In genomic region chr9:130513094-130513493, GRCh38 we compare ENCODE assay signal across 8 cellular contexts.
"Had no signal": no experiment of that assay in that cellular context is flagged by ENCODE, and none has a peak within 500 bp of the region (broad histone marks: within the 10 kb centered on the region; RNA-seq: fewer than 3 reads in every experiment).

No MANE protein-coding gene starts in this region.

- H3K27ac Mint-ChIP-seq: HFFc6 had no signal

- H3K27ac ChIP-seq: GM23248, HL-60 had no signal

- H3K4me3 ChIP-seq: GM23248, HAP-1 had no signal

- H3K4me3 Mint-ChIP-seq: HFFc6 had no signal

- DNase-seq: GM23248, GOT3, H7, HFFc6, IMR-90 had no signal

- H3K9me3 ChIP-seq: HAP-1 had no signal

- ATAC-seq: HCT116 had no signal

- H3K4me1 ChIP-seq: HAP-1 had no signal

- H3K36me3 ChIP-seq: HAP-1 had no signal
